ENCODE assay signal across 11 cellular contexts in genomic region chr2:233852056-233852455, GRCh38. TPM values are rescaled to one million over a fixed set of nuclear protein-coding genes. Genes with fewer than 3 reads are reported as not detected.
DNase-seq lines count a peak whose midpoint lies in the region; ATAC-seq and TF ChIP-seq lines count a peak whose summit lies in the region.
"Had no signal": no experiment of that assay in that cellular context is flagged by ENCODE, and none has a peak within 500 bp of the region (broad histone marks: within the 10 kb centered on the region; RNA-seq: fewer than 3 reads in every experiment).

No MANE protein-coding gene starts in this region.

- H3K36me3 ChIP-seq in DOHH2 (ENCODE audit: control insufficient read depth, low read length) (peaks cover 72% of the 10 kb centered on the region), Loucy (ENCODE audit: insufficient read depth, low read length) (peaks cover 53% of the 10 kb centered on the region; the same call in 1 of the 2 replicates)
- no peaks in the 10 kb centered on the region for H3K36me3 ChIP-seq in CD8-positive, alpha-beta T cell (ENCODE audit: insufficient read depth, low read length)

- H3K4me1 Mint-ChIP-seq in activated CD8-positive, alpha-beta T cell treated with anti-CD3 and anti-CD28 coated beads, Interleukin-2, amount 10 ng/mL, durations not matched to agents 7 days and 5 days (ENCODE audit: low read depth), result peaks cover 72% of the 10 kb centered on the region
- H3K4me1 Mint-ChIP-seq in nephron, result peaks cover 26% of the 10 kb centered on the region
- peaks cover 17% of the 10 kb centered on the region for H3K4me1 Mint-ChIP-seq in CD8-positive, alpha-beta T cell (ENCODE audit: low read depth)

- no peak for ATAC-seq in activated CD8-positive, alpha-beta T cell treated with anti-CD3 and anti-CD28 coated beads, Interleukin-2, amount 10 ng/mL, durations not matched to agents 7 days and 5 days
- no peak for ATAC-seq in CD8-positive, alpha-beta T cell
- ATAC-seq in GM21576 (IDR thresholded peaks at IDR 0.05; ENCODE audit: unreplicated experiment), result no peak
- ATAC-seq: activated CD4-positive, CD25-positive, alpha-beta regulatory T cell treated with anti-CD3 and anti-CD28 coated beads, Interleukin-2, amount 50 U/mL, for 24 hours; heart right ventricle; naive thymus-derived CD4-positive, alpha-beta T cell had no signal

- H3K4me2 ChIP-seq in DOHH2 (ENCODE audit: low read length), result peak overlapping the region; percentile 89
- H3K4me2 ChIP-seq in Loucy (ENCODE audit: low read depth, low read length, poor library complexity, severe bottlenecking), result peak overlapping the region; percentile 97

- H3K9ac ChIP-seq in Loucy (ENCODE audit: low read depth, low read length, poor library complexity, severe bottlenecking), result peak overlapping the region; percentile 100

- no peak for DNase-seq in activated CD8-positive, alpha-beta T cell treated with anti-CD3 and anti-CD28 coated beads, Interleukin-2, amount 10 ng/mL, durations not matched to agents 7 days and 5 days
- no peak for DNase-seq in CD8-positive, alpha-beta T cell
- DNase-seq in D341Med (ENCODE audit: low spot score) (no peak), globus pallidus (ENCODE audit: low spot score) (no peak)
- DNase-seq: heart right ventricle; naive thymus-derived CD4-positive, alpha-beta T cell had no signal

- peak overlapping the region; percentile 47 for H3K27ac Mint-ChIP-seq in activated CD8-positive, alpha-beta T cell treated with anti-CD3 and anti-CD28 coated beads, Interleukin-2, amount 10 ng/mL, durations not matched to agents 7 days and 5 days
- no peak overlapping the region for H3K27ac Mint-ChIP-seq in nephron
- H3K27ac Mint-ChIP-seq in CD8-positive, alpha-beta T cell, result no peak overlapping the region

- H3K36me3 Mint-ChIP-seq in activated CD8-positive, alpha-beta T cell treated with anti-CD3 and anti-CD28 coated beads, Interleukin-2, amount 10 ng/mL, durations not matched to agents 7 days and 5 days (ENCODE audit: low read depth), result peaks cover 64% of the 10 kb centered on the region
- peaks cover 28% of the 10 kb centered on the region for H3K36me3 Mint-ChIP-seq in nephron (ENCODE audit: low read depth)
- peaks cover 6% of the 10 kb centered on the region for H3K36me3 Mint-ChIP-seq in CD8-positive, alpha-beta T cell

- H3K9me2 ChIP-seq in DOHH2 (replicated peaks; ENCODE audit: control insufficient read depth, low read length) (no peaks in the 10 kb centered on the region), Loucy (replicated peaks; ENCODE audit: low read depth, low read length) (no peaks in the 10 kb centered on the region)

- H3K79me2 ChIP-seq in DOHH2 (ENCODE audit: control insufficient read depth, low read length) (peaks cover 76% of the 10 kb centered on the region), Loucy (ENCODE audit: insufficient read depth, low read length) (peaks cover 80% of the 10 kb centered on the region)

- TF ChIP-seq CTCF in DOHH2 (IDR thresholded peaks at IDR 0.05; ENCODE audit: low read depth, low read length, poor library complexity, severe bottlenecking) (no peak), Loucy (conservative IDR thresholded peaks at IDR 0.05; ENCODE audit: low read length) (no peak), nephron (IDR thresholded peaks at IDR 0.05; ENCODE audit: unreplicated experiment in 3 of 3) (no peak)
- no peak for TF ChIP-seq CTCF in CD8-positive, alpha-beta T cell (IDR thresholded peaks at IDR 0.05)

- H2AFZ ChIP-seq in Loucy (ENCODE audit: low read length), result no peak overlapping the region

- no peaks in the 10 kb centered on the region for H3K9me3 Mint-ChIP-seq in activated CD8-positive, alpha-beta T cell treated with anti-CD3 and anti-CD28 coated beads, Interleukin-2, amount 10 ng/mL, durations not matched to agents 7 days and 5 days (ENCODE audit: insufficient read depth)
- H3K9me3 Mint-ChIP-seq in nephron, result no peaks in the 10 kb centered on the region
- H3K9me3 Mint-ChIP-seq in CD8-positive, alpha-beta T cell, result no peaks in the 10 kb centered on the region
- H3K9me3 Mint-ChIP-seq: naive thymus-derived CD4-positive, alpha-beta T cell had no signal

- H3K9me3 ChIP-seq in DOHH2 (ENCODE audit: control insufficient read depth, insufficient read depth, low read length) (no peaks in the 10 kb centered on the region; the same call in 1 of the 2 replicates), Loucy (ENCODE audit: insufficient read depth, low read depth, low read length) (no peaks in the 10 kb centered on the region)
- no peaks in the 10 kb centered on the region for H3K9me3 ChIP-seq in CD8-positive, alpha-beta T cell (ENCODE audit: low read length)
- H3K9me3 ChIP-seq: heart right ventricle had no signal

- H4K20me1 ChIP-seq in DOHH2 (ENCODE audit: control insufficient read depth, insufficient read depth, low read depth, low read length) (peaks cover 21% of the 10 kb centered on the region), Loucy (ENCODE audit: insufficient read depth, low read length, poor library complexity, severe bottlenecking) (peaks cover 65% of the 10 kb centered on the region)

- no peak overlapping the region for H3K27ac ChIP-seq in DOHH2 (ENCODE audit: low read depth, low read length)
- no peak overlapping the region for H3K27ac ChIP-seq in CD8-positive, alpha-beta T cell (ENCODE audit: low read depth, low read length)
- H3K27ac ChIP-seq: heart right ventricle had no signal

- H3F3A ChIP-seq in DOHH2 (ENCODE audit: control insufficient read depth, insufficient read depth), result no peaks in the 10 kb centered on the region
- H3F3A ChIP-seq in Loucy (ENCODE audit: low read depth), result no peaks in the 10 kb centered on the region

- CTCF ChIA-PET in activated CD8-positive, alpha-beta T cell treated with anti-CD3 and anti-CD28 coated beads, Interleukin-2, amount 10 ng/mL, durations not matched to agents 7 days and 5 days (lab: Charles Lee), result interaction anchor here (1.4 kb wide), 1 partner anchor 693 kb away, joined by 3 read pairs; no protein-coding TSS in a partner anchor
- CTCF ChIA-PET in CD8-positive, alpha-beta T cell (lab: Charles Lee), result no interaction called here

- peak overlapping the region; percentile 95 for H3K4me3 Mint-ChIP-seq in activated CD8-positive, alpha-beta T cell treated with anti-CD3 and anti-CD28 coated beads, Interleukin-2, amount 10 ng/mL, durations not matched to agents 7 days and 5 days
- peak overlapping the region; percentile 90 to 93 (median 91) for H3K4me3 Mint-ChIP-seq in nephron
- H3K4me3 Mint-ChIP-seq in CD8-positive, alpha-beta T cell, result no peak overlapping the region

- H3K27me3 Mint-ChIP-seq in activated CD8-positive, alpha-beta T cell treated with anti-CD3 and anti-CD28 coated beads, Interleukin-2, amount 10 ng/mL, durations not matched to agents 7 days and 5 days (ENCODE audit: low read depth), result no peaks in the 10 kb centered on the region
- no peaks in the 10 kb centered on the region for H3K27me3 Mint-ChIP-seq in nephron (ENCODE audit: low read depth)
- H3K27me3 Mint-ChIP-seq in CD8-positive, alpha-beta T cell (ENCODE audit: low read depth), result peaks cover 3% of the 10 kb centered on the region

- H3K27me3 ChIP-seq in DOHH2 (ENCODE audit: control insufficient read depth, low read length), result no peaks in the 10 kb centered on the region
- H3K27me3 ChIP-seq in Loucy (ENCODE audit: insufficient read depth, low read length, poor library complexity, severe bottlenecking), result peaks cover 6% of the 10 kb centered on the region
- H3K27me3 ChIP-seq in CD8-positive, alpha-beta T cell (ENCODE audit: insufficient read depth, low read length), result peaks cover 4% of the 10 kb centered on the region

- intact Hi-C loops in CD8-positive, alpha-beta T cell (cut with DNase I, micrococcal nuclease), result no loop called here

- POLR2A ChIA-PET in activated CD8-positive, alpha-beta T cell treated with anti-CD3 and anti-CD28 coated beads, Interleukin-2, amount 10 ng/mL, durations not matched to agents 7 days and 5 days (lab: Charles Lee), result no interaction called here
- POLR2A ChIA-PET in CD8-positive, alpha-beta T cell (lab: Charles Lee), result no interaction called here

- H3K4me3 ChIP-seq in DOHH2 (ENCODE audit: low read length) (peak overlapping the region; percentile 92), Loucy (ENCODE audit: low read length, poor library complexity, severe bottlenecking) (peak overlapping the region; percentile 97)
- no peak overlapping the region for H3K4me3 ChIP-seq in CD8-positive, alpha-beta T cell (ENCODE audit: low read depth, low read length)

- peaks cover 28% of the 10 kb centered on the region for H3K4me1 ChIP-seq in DOHH2 (ENCODE audit: control insufficient read depth, low read length)
- peaks cover 65% of the 10 kb centered on the region for H3K4me1 ChIP-seq in Loucy (ENCODE audit: insufficient read depth, low read length, poor library complexity, severe bottlenecking)
- peaks cover 5% of the 10 kb centered on the region for H3K4me1 ChIP-seq in CD8-positive, alpha-beta T cell (ENCODE audit: insufficient read depth, low read length)

RNA-seq across cellular contexts. Expression of gene HJURP, which starts 2.3 kb away (rescaled TPM):
- total RNA-seq in activated CD8-positive, alpha-beta T cell treated with anti-CD3 and anti-CD28 coated beads, Interleukin-2, amount 10 ng/mL, durations not matched to agents 7 days and 5 days, result 100 to 1,000 TPM; 128 to 135 TPM
- total RNA-seq in CD8-positive, alpha-beta T cell, result under 1 TPM; 0.30 to 0.53 TPM

Comparison
In these comparisons a context has a peak if more than half of its experiments do, and no peak if none do; other contexts are left out.
1. RNA of gene HJURP, which starts 2.3 kb away (total RNA-seq): 128 to 135 TPM in activated CD8-positive, alpha-beta T cell treated with anti-CD3 and anti-CD28 coated beads, Interleukin-2, amount 10 ng/mL, durations not matched to agents 7 days and 5 days; 0.30 to 0.53 TPM in CD8-positive, alpha-beta T cell; every median in the first group is over 10 times any median in the second.